ENCODE assay signal across 1 cellular context in the genomic region with DNA sequence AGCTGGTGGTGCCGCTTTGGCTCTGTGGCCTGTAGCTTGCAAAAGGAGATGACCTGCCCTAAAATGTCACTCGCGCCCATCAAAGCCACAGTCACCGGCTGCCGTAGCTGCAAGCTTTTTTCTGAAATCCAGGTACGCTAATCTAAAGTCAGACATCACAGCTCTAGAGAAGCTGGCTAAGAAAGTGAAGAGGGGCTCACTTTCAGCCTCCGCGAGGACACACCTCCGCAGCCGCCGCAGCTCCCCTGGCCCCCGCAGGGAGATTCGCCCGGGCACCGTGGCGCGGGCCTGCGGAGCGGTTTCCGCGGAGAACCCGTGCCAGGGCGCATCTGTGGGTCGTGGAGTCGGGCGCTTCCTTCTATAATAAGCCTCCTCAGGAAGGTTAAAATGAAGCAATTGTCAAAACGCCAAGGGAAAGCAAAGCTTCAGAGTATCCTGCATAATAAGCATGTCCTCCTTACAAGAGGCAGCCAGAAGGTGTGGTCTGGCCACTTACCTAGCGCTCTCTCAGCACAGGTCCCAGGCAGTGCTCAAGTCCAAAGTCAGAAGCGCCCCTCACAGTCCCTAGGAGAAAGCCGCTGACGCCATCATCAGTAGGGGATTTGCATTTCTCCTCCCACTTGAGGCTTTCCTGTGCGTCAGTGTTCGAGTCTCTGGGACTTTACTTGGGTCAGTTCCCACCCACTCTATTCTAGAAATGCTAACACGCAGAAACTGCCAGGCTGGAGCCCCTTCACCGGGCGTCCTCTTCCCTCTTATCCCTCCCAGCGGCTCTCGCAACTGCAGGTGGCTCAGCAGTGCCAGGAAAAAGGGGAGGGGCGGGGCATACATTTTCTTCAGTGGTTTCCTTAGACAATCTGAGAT.
A peak's percentile ranks its signal among the peaks of the same experiment; 100 is the strongest.
TF ChIP-seq lines count a peak whose summit lies in the region.

TSS of gene STAT4 (minus strand) at position 544 of the 864 bp plus-strand sequence. CDS start 2,791 bp downstream, outside the sequence.

TF ChIP-seq in GM12878, 131 proteins besides CTCF, POLR2A, EP300 and RAD21 (continued from another document):
- TF ChIP-seq MAX (IDR thresholded peaks at IDR 0.05; ENCODE audit: low read depth, low read length) = no peak
- no peak for TF ChIP-seq BRCA1 (IDR thresholded peaks at IDR 0.05; ENCODE audit: low read depth, low read length)
- TF ChIP-seq CREM (IDR thresholded peaks at IDR 0.05; ENCODE audit: low read depth) = peak; percentile 90
- no peak for TF ChIP-seq ZSCAN29 (IDR thresholded peaks at IDR 0.05)
- 0 out of 2 replicates have a peak, but pooled peaks have one; percentile 13 for TF ChIP-seq FOXM1 (IDR thresholded peaks at IDR 0.05; ENCODE audit: low read depth, low read length)
- TF ChIP-seq, protein P1, sequence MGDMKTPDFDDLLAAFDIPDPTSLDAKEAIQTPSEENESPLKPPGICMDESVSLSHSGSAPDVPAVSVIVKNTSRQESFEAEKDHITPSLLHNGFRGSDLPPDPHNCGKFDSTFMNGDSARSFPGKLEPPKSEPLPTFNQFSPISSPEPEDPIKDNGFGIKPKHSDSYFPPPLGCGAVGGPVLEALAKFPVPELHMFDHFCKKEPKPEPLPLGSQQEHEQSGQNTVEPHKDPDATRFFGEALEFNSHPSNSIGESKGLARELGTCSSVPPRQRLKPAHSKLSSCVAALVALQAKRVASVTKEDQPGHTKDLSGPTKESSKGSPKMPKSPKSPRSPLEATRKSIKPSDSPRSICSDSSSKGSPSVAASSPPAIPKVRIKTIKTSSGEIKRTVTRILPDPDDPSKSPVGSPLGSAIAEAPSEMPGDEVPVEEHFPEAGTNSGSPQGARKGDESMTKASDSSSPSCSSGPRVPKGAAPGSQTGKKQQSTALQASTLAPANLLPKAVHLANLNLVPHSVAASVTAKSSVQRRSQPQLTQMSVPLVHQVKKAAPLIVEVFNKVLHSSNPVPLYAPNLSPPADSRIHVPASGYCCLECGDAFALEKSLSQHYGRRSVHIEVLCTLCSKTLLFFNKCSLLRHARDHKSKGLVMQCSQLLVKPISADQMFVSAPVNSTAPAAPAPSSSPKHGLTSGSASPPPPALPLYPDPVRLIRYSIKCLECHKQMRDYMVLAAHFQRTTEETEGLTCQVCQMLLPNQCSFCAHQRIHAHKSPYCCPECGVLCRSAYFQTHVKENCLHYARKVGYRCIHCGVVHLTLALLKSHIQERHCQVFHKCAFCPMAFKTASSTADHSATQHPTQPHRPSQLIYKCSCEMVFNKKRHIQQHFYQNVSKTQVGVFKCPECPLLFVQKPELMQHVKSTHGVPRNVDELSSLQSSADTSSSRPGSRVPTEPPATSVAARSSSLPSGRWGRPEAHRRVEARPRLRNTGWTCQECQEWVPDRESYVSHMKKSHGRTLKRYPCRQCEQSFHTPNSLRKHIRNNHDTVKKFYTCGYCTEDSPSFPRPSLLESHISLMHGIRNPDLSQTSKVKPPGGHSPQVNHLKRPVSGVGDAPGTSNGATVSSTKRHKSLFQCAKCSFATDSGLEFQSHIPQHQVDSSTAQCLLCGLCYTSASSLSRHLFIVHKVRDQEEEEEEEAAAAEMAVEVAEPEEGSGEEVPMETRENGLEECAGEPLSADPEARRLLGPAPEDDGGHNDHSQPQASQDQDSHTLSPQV (IDR thresholded peaks at IDR 0.05) = 0 out of 2 replicates have a peak, but pooled peaks have one; percentile 42
- peak; percentile 99 for TF ChIP-seq POU2F2 (IDR thresholded peaks at IDR 0.05; ENCODE audit: borderline replicate concordance, low read depth, low read length)
- peak; percentile 79; the same call in 1 of the 2 replicates for TF ChIP-seq PAX5 (IDR thresholded peaks at IDR 0.05; ENCODE audit: borderline replicate concordance, low read depth, low read length)
- TF ChIP-seq BCL11A (IDR thresholded peaks at IDR 0.05; ENCODE audit: low read depth, low read length) = peak; percentile 60; the same call in 1 of the 2 replicates
- TF ChIP-seq IRF4 (IDR thresholded peaks at IDR 0.05; ENCODE audit: low read depth, low read length) = 0 out of 2 replicates have a peak, but pooled peaks have one; percentile 13
- TF ChIP-seq ATF7 (IDR thresholded peaks at IDR 0.05; ENCODE audit: low read depth) = peak; percentile 82
- TF ChIP-seq, protein P2, sequence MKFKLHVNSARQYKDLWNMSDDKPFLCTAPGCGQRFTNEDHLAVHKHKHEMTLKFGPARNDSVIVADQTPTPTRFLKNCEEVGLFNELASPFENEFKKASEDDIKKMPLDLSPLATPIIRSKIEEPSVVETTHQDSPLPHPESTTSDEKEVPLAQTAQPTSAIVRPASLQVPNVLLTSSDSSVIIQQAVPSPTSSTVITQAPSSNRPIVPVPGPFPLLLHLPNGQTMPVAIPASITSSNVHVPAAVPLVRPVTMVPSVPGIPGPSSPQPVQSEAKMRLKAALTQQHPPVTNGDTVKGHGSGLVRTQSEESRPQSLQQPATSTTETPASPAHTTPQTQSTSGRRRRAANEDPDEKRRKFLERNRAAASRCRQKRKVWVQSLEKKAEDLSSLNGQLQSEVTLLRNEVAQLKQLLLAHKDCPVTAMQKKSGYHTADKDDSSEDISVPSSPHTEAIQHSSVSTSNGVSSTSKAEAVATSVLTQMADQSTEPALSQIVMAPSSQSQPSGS (IDR thresholded peaks at IDR 0.05; ENCODE audit: low read length) = peak; percentile 59; the same call in 1 of the 2 replicates
- TF ChIP-seq RELB (IDR thresholded peaks at IDR 0.05; ENCODE audit: low read depth) = peak; percentile 58
- TF ChIP-seq RELA (IDR thresholded peaks at IDR 0.05; ENCODE audit: borderline replicate concordance, partially characterized antibody) = no peak
- peak in 1 of 2 experiments; percentile 11; a peak in 1 of 4 replicates for TF ChIP-seq BHLHE40 (IDR thresholded peaks at IDR 0.05; ENCODE audit: borderline replicate concordance in 1 of 2, low read depth in 2 of 2, low read length in 1 of 2)
- peak; percentile 62 to 76; a peak in 3 of 4 replicates for TF ChIP-seq IKZF2 (IDR thresholded peaks at IDR 0.05)
- TF ChIP-seq HDAC6 (IDR thresholded peaks at IDR 0.05; ENCODE audit: unreplicated experiment) = peak; percentile 36
- TF ChIP-seq REST (IDR thresholded peaks at IDR 0.05; ENCODE audit: low read depth, low read length) = no peak
- TF ChIP-seq NRF1 (conservative IDR thresholded peaks at IDR 0.05; ENCODE audit: low read depth, low read length) = no peak
- TF ChIP-seq RUNX3 (IDR thresholded peaks at IDR 0.05; ENCODE audit: low read length) = peak; percentile 60
- peak; percentile 9; the same call in 1 of the 2 replicates for TF ChIP-seq ZNF217 (IDR thresholded peaks at IDR 0.05)
- TF ChIP-seq JUNB (IDR thresholded peaks at IDR 0.05) = 0 out of 2 replicates have a peak, but pooled peaks have one; percentile 34
- TF ChIP-seq IRF3 (IDR thresholded peaks at IDR 0.05) = no peak
- TF ChIP-seq RBBP5 (conservative IDR thresholded peaks at IDR 0.05) = no peak
- TF ChIP-seq DPF2 (IDR thresholded peaks at IDR 0.05) = peak; percentile 62; the same call in 1 of the 2 replicates
